Comparison of ENCODE assay signal across 20 cellular contexts in genomic region chr7:45852984-45853383, GRCh38. TPM values are rescaled to one million over a fixed set of nuclear protein-coding genes. Genes with fewer than 3 reads are reported as not detected.
"Had no signal": no experiment of that assay in that cellular context is flagged by ENCODE, and none has a peak within 500 bp of the region (broad histone marks: within the 10 kb centered on the region; RNA-seq: fewer than 3 reads in every experiment).

No MANE protein-coding gene starts in this region.

RNA-seq across cellular contexts. Expression of gene CCDC201, which starts 19.9 kb away (rescaled TPM):
- total RNA-seq: kidney; left ventricle myocardium inferior; lower leg skin; lung microvascular endothelial cell; mucosa of gallbladder; naive thymus-derived CD8-positive, alpha-beta T cell; neural crest cell; osteoblast; pancreas; prostate gland; right cardiac atrium; sigmoid colon; spleen; subcutaneous adipose tissue; suprapubic skin; thoracic aorta; ureter; vagina had no signal
- polyA plus RNA-seq: immature natural killer cell; naive thymus-derived CD8-positive, alpha-beta T cell; pancreas; right cardiac atrium; sigmoid colon; small intestine; spleen had no signal

RNA-seq across cellular contexts. Expression of gene IGFBP1, which starts 35.3 kb away (rescaled TPM):
- total RNA-seq: kidney; left ventricle myocardium inferior; lower leg skin; naive thymus-derived CD8-positive, alpha-beta T cell; neural crest cell; prostate gland; sigmoid colon; subcutaneous adipose tissue; thoracic aorta; ureter had no signal
- polyA plus RNA-seq: immature natural killer cell; naive thymus-derived CD8-positive, alpha-beta T cell; sigmoid colon; small intestine had no signal
